ENCODE assay signal across 37 cellular contexts in genomic region chr17:61447358-61447757, GRCh38. TPM values are rescaled to one million over a fixed set of nuclear protein-coding genes. Genes with fewer than 3 reads are reported as not detected.
"Had no signal": no experiment of that assay in that cellular context is flagged by ENCODE, and none has a peak within 500 bp of the region (broad histone marks: within the 10 kb centered on the region; RNA-seq: fewer than 3 reads in every experiment).

No MANE protein-coding gene starts in this region.

- H3K36me3 Mint-ChIP-seq: activated CD4-positive, alpha-beta memory T cell treated with anti-CD3 and anti-CD28 coated beads for 36 hours; activated CD8-positive, alpha-beta memory T cell treated with anti-CD3 and anti-CD28 coated beads, Interleukin-2, amount 10 ng/mL, durations not matched to agents 7 days and 5 days; activated naive CD4-positive, alpha-beta T cell treated with anti-CD3 and anti-CD28 coated beads, Interleukin-2, amount 50 U/mL, for 24 hours; activated naive CD8-positive, alpha-beta T cell treated with anti-CD3 and anti-CD28 coated beads for 36 hours had no signal

- H3K27ac Mint-ChIP-seq: activated CD4-positive, alpha-beta memory T cell treated with anti-CD3 and anti-CD28 coated beads for 36 hours; activated CD4-positive, alpha-beta T cell treated with anti-CD3 and anti-CD28 coated beads for 36 hours; activated CD4-positive, alpha-beta T cell treated with anti-CD3 and anti-CD28 coated beads, Interleukin-2, amount 10 ng/mL, durations not matched to agents 24 days and 14 days; activated CD8-positive, alpha-beta memory T cell treated with anti-CD3 and anti-CD28 coated beads, Interleukin-2, amount 10 ng/mL, durations not matched to agents 7 days and 5 days; activated CD8-positive, alpha-beta T cell treated with anti-CD3 and anti-CD28 coated beads, Interleukin-2, amount 10 ng/mL, durations not matched to agents 7 days and 5 days; activated naive CD4-positive, alpha-beta T cell treated with anti-CD3 and anti-CD28 coated beads for 36 hours; activated naive CD4-positive, alpha-beta T cell treated with anti-CD3 and anti-CD28 coated beads, Interleukin-2, amount 50 U/mL, for 24 hours; activated naive CD8-positive, alpha-beta T cell treated with anti-CD3 and anti-CD28 coated beads for 36 hours; activated naive CD8-positive, alpha-beta T cell treated with anti-CD3 and anti-CD28 coated beads, Interleukin-2, amount 50 U/mL, for 24 hours; activated T-helper 1 cell treated with anti-CD3 and anti-CD28 coated beads, Interleukin-12 subunit alpha, Interleukin-12 subunit beta, Interleukin-2, Interleukin-4 antibody, amounts not matched to agents 30 ng/mL and 10 ng/mL and 1 ng/mL, durations not matched to agents 14 hours and 24 hours and 36 hours; activated T-helper 2 cell treated with anti-CD3 and anti-CD28 coated beads, Interferon-gamma antibody, Interleukin-2, Interleukin-4, amounts not matched to agents 10 μg/mL and 5 μg/mL and 100 μg/mL, durations not matched to agents 14 hours and 24 hours and 36 hours; endodermal cell; T-helper 17 cell; T-helper 2 cell treated with Interferon-gamma antibody and Interleukin-4, amounts not matched to agents 5 μg/mL and 100 μg/mL, for 36 hours had no signal

- DNase-seq: activated CD4-positive, alpha-beta memory T cell treated with anti-CD3 and anti-CD28 coated beads for 36 hours; activated CD4-positive, alpha-beta T cell treated with anti-CD3 and anti-CD28 coated beads for 36 hours; activated CD4-positive, alpha-beta T cell treated with anti-CD3 and anti-CD28 coated beads, Interleukin-2, amount 10 ng/mL, durations not matched to agents 24 days and 14 days; activated CD4-positive, CD25-positive, alpha-beta regulatory T cell; activated CD4-positive, CD25-positive, alpha-beta regulatory T cell treated with anti-CD3 and anti-CD28 coated beads, Interleukin-2, amount 50 U/mL, for 72 hours; activated CD8-positive, alpha-beta memory T cell treated with anti-CD3 and anti-CD28 coated beads, Interleukin-2, amount 50 U/mL, for 4 hours; activated CD8-positive, alpha-beta T cell treated with anti-CD3 and anti-CD28 coated beads, Interleukin-2, amount 10 ng/mL, durations not matched to agents 7 days and 5 days; activated effector memory CD4-positive, alpha-beta T cell treated with anti-CD3 and anti-CD28 coated beads, Interleukin-2, amount 50 U/mL, for 16 hours; activated naive CD4-positive, alpha-beta T cell treated with anti-CD3 and anti-CD28 coated beads for 36 hours; activated naive CD8-positive, alpha-beta T cell treated with anti-CD3 and anti-CD28 coated beads for 36 hours; activated naive CD8-positive, alpha-beta T cell treated with anti-CD3 and anti-CD28 coated beads, Interleukin-2, amount 50 U/mL, for 24 hours; activated T-cell treated with anti-CD3 and anti-CD28 coated beads, Interleukin-2, amount 50 U/mL, for 1 hour; activated T-cell treated with anti-CD3 and anti-CD28 coated beads, Interleukin-2, amount 50 U/mL, for 48 hours; amygdala; aorta; body of pancreas; caudate nucleus; effector memory CD4-positive, alpha-beta T cell; foreskin melanocyte; heart right ventricle; T-helper 17 cell; T1000 had no signal

- H3K9me3 ChIP-seq: adrenal gland, body of pancreas, gastroesophageal sphincter, heart right ventricle had no signal

- H3K9me3 Mint-ChIP-seq: activated CD4-positive, alpha-beta memory T cell treated with anti-CD3 and anti-CD28 coated beads for 36 hours; activated CD4-positive, alpha-beta T cell treated with anti-CD3 and anti-CD28 coated beads, Interleukin-2, amount 10 ng/mL, durations not matched to agents 24 days and 14 days; activated naive CD4-positive, alpha-beta T cell treated with anti-CD3 and anti-CD28 coated beads for 36 hours; activated naive CD4-positive, alpha-beta T cell treated with anti-CD3 and anti-CD28 coated beads, Interleukin-2, amount 50 U/mL, for 24 hours; activated naive CD8-positive, alpha-beta T cell treated with anti-CD3 and anti-CD28 coated beads for 36 hours; activated naive CD8-positive, alpha-beta T cell treated with anti-CD3 and anti-CD28 coated beads, Interleukin-2, amount 50 U/mL, for 24 hours; activated T-helper 1 cell treated with anti-CD3 and anti-CD28 coated beads, Interleukin-12 subunit alpha, Interleukin-12 subunit beta, Interleukin-2, Interleukin-4 antibody, amounts not matched to agents 30 ng/mL and 10 ng/mL and 1 ng/mL, durations not matched to agents 14 hours and 24 hours and 36 hours; activated T-helper 2 cell treated with anti-CD3 and anti-CD28 coated beads, Interferon-gamma antibody, Interleukin-2, Interleukin-4, amounts not matched to agents 10 μg/mL and 5 μg/mL and 100 μg/mL, durations not matched to agents 14 hours and 24 hours and 36 hours; endodermal cell; T-helper 2 cell treated with Interferon-gamma antibody and Interleukin-4, amounts not matched to agents 5 μg/mL and 100 μg/mL, for 36 hours had no signal

- H3K27ac ChIP-seq: adrenal gland, body of pancreas, gastroesophageal sphincter, heart right ventricle, hepatocyte had no signal

- H3K4me3 Mint-ChIP-seq: activated CD4-positive, alpha-beta memory T cell treated with anti-CD3 and anti-CD28 coated beads for 36 hours; activated CD4-positive, alpha-beta T cell treated with anti-CD3 and anti-CD28 coated beads for 36 hours; activated CD4-positive, alpha-beta T cell treated with anti-CD3 and anti-CD28 coated beads, Interleukin-2, amount 10 ng/mL, durations not matched to agents 24 days and 14 days; activated CD8-positive, alpha-beta memory T cell treated with anti-CD3 and anti-CD28 coated beads, Interleukin-2, amount 10 ng/mL, durations not matched to agents 7 days and 5 days; activated CD8-positive, alpha-beta T cell treated with anti-CD3 and anti-CD28 coated beads, Interleukin-2, amount 10 ng/mL, durations not matched to agents 7 days and 5 days; activated naive CD4-positive, alpha-beta T cell treated with anti-CD3 and anti-CD28 coated beads for 36 hours; activated naive CD4-positive, alpha-beta T cell treated with anti-CD3 and anti-CD28 coated beads, Interleukin-2, amount 50 U/mL, for 24 hours; activated naive CD8-positive, alpha-beta T cell treated with anti-CD3 and anti-CD28 coated beads for 36 hours; activated naive CD8-positive, alpha-beta T cell treated with anti-CD3 and anti-CD28 coated beads, Interleukin-2, amount 50 U/mL, for 24 hours; activated T-helper 1 cell treated with anti-CD3 and anti-CD28 coated beads, Interleukin-12 subunit alpha, Interleukin-12 subunit beta, Interleukin-2, Interleukin-4 antibody, amounts not matched to agents 30 ng/mL and 10 ng/mL and 1 ng/mL, durations not matched to agents 14 hours and 24 hours and 36 hours; endodermal cell; T-helper 17 cell; T-helper 2 cell treated with Interferon-gamma antibody and Interleukin-4, amounts not matched to agents 5 μg/mL and 100 μg/mL, for 36 hours had no signal

- ATAC-seq: activated CD4-positive, alpha-beta T cell treated with anti-CD3 and anti-CD28 coated beads for 36 hours; activated CD8-positive, alpha-beta memory T cell treated with anti-CD3 and anti-CD28 coated beads, Interleukin-2, amount 10 ng/mL, durations not matched to agents 7 days and 5 days; activated CD8-positive, alpha-beta T cell treated with anti-CD3 and anti-CD28 coated beads, Interleukin-2, amount 10 ng/mL, durations not matched to agents 7 days and 5 days; activated naive CD8-positive, alpha-beta T cell treated with anti-CD3 and anti-CD28 coated beads, Interleukin-2, amount 50 U/mL, for 24 hours; body of pancreas; esophagus mucosa; gastroesophageal sphincter; heart right ventricle; T-helper 17 cell had no signal

- H3K4me3 ChIP-seq: adrenal gland, body of pancreas, gastroesophageal sphincter, heart right ventricle, hepatocyte had no signal

- H3K4me1 Mint-ChIP-seq: activated CD4-positive, alpha-beta T cell treated with anti-CD3 and anti-CD28 coated beads for 36 hours; activated CD4-positive, alpha-beta T cell treated with anti-CD3 and anti-CD28 coated beads, Interleukin-2, amount 10 ng/mL, durations not matched to agents 24 days and 14 days; activated CD8-positive, alpha-beta memory T cell treated with anti-CD3 and anti-CD28 coated beads, Interleukin-2, amount 10 ng/mL, durations not matched to agents 7 days and 5 days; activated naive CD8-positive, alpha-beta T cell treated with anti-CD3 and anti-CD28 coated beads for 36 hours had no signal

- H3K36me3 ChIP-seq: adrenal gland, gastroesophageal sphincter, heart right ventricle had no signal

RNA-seq across cellular contexts. Expression of gene TBX4, which starts 4.9 kb away (rescaled TPM):
- total RNA-seq: activated CD4-positive, alpha-beta memory T cell treated with anti-CD3 and anti-CD28 coated beads for 36 hours; activated CD4-positive, alpha-beta T cell treated with anti-CD3 and anti-CD28 coated beads for 36 hours; activated CD4-positive, alpha-beta T cell treated with anti-CD3 and anti-CD28 coated beads, Interleukin-2, amount 10 ng/mL, durations not matched to agents 24 days and 14 days; activated CD8-positive, alpha-beta memory T cell treated with anti-CD3 and anti-CD28 coated beads for 36 hours; activated CD8-positive, alpha-beta memory T cell treated with anti-CD3 and anti-CD28 coated beads, Interleukin-2, amount 10 ng/mL, durations not matched to agents 7 days and 5 days; activated CD8-positive, alpha-beta T cell treated with anti-CD3 and anti-CD28 coated beads, Interleukin-2, amount 10 ng/mL, durations not matched to agents 7 days and 5 days; activated naive CD4-positive, alpha-beta T cell treated with anti-CD3 and anti-CD28 coated beads for 36 hours; activated naive CD8-positive, alpha-beta T cell treated with anti-CD3 and anti-CD28 coated beads for 36 hours; activated T-helper 1 cell treated with anti-CD3 and anti-CD28 coated beads, Interleukin-12 subunit alpha, Interleukin-12 subunit beta, Interleukin-2, Interleukin-4 antibody, amounts not matched to agents 30 ng/mL and 10 ng/mL and 1 ng/mL, durations not matched to agents 14 hours and 24 hours and 36 hours; activated T-helper 2 cell treated with anti-CD3 and anti-CD28 coated beads, Interferon-gamma antibody, Interleukin-2, Interleukin-4, amounts not matched to agents 10 μg/mL and 5 μg/mL and 100 μg/mL, durations not matched to agents 14 hours and 24 hours and 36 hours; body of pancreas; chondrocyte; dermis microvascular lymphatic vessel endothelial cell; endodermal cell; epithelial cell of proximal tubule; esophagus mucosa; glomerular endothelial cell; heart right ventricle; T-helper 17 cell had no signal

RNA-seq across cellular contexts. Expression of gene TBX2, which starts 47.7 kb away (rescaled TPM):
- total RNA-seq: activated CD4-positive, alpha-beta T cell treated with anti-CD3 and anti-CD28 coated beads for 36 hours; activated CD4-positive, alpha-beta T cell treated with anti-CD3 and anti-CD28 coated beads, Interleukin-2, amount 10 ng/mL, durations not matched to agents 24 days and 14 days; activated CD8-positive, alpha-beta memory T cell treated with anti-CD3 and anti-CD28 coated beads for 36 hours; activated CD8-positive, alpha-beta memory T cell treated with anti-CD3 and anti-CD28 coated beads, Interleukin-2, amount 10 ng/mL, durations not matched to agents 7 days and 5 days; activated CD8-positive, alpha-beta T cell treated with anti-CD3 and anti-CD28 coated beads, Interleukin-2, amount 10 ng/mL, durations not matched to agents 7 days and 5 days; activated naive CD4-positive, alpha-beta T cell treated with anti-CD3 and anti-CD28 coated beads for 36 hours; activated naive CD8-positive, alpha-beta T cell treated with anti-CD3 and anti-CD28 coated beads for 36 hours; activated T-helper 1 cell treated with anti-CD3 and anti-CD28 coated beads, Interleukin-12 subunit alpha, Interleukin-12 subunit beta, Interleukin-2, Interleukin-4 antibody, amounts not matched to agents 30 ng/mL and 10 ng/mL and 1 ng/mL, durations not matched to agents 14 hours and 24 hours and 36 hours; dermis microvascular lymphatic vessel endothelial cell had no signal
